Comparison of ENCODE assay signal across 8 cellular contexts in the genomic region with DNA sequence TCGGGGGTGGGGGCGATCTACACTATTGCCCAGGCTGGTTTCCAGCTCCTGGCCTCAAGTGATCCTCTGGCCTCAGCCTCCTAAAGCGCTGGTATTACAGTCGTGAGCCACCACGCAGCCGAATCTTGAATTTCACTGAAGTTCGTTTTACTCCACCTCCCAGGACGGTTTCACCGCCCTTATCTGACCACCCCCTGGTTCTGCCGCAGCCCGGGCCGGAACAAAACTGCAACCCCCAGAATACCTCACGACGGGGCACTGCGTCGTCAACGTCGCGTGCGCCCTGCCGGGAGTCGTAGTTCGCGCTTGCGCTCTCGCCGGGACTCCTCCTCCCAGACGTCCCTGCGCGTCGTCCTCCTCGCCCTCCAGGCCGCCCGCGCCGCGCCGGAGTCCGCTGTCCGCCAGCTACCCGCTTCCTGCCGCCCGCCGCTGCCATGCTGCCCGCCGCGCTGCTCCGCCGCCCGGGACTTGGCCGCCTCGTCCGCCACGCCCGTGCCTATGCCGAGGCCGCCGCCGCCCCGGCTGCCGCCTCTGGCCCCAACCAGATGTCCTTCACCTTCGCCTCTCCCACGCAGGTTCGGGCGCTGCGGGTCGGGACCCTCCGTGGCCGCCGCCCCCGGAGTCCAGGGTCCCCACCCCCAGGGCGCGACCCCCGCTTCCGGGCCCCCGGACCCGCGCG. TPM values are rescaled to one million over a fixed set of nuclear protein-coding genes. Genes with fewer than 3 reads are reported as not detected.
DNase-seq lines count a peak whose midpoint lies in the region; ATAC-seq, FAIRE-seq and TF ChIP-seq lines count a peak whose summit lies in the region.

TSS of gene ATP5F1D (plus strand) at position 335 of the 679 bp plus-strand sequence. CDS start at position 435, 100 bp downstream.

- no peaks in the 10 kb centered on the region for H3K9me3 ChIP-seq in keratinocyte (ENCODE audit: control insufficient read depth, low read depth, low read length)

- H3K4me3 ChIP-seq in keratinocyte (ENCODE audit: control insufficient read depth in 2 of 3, extremely low read depth in 1 of 3, insufficient read depth in 2 of 3, low read depth in 1 of 3, low read length in 3 of 3), result peak within 1 kb of the TSS; percentile 67 to 87 (median 84)

- ATAC-seq in GM18873 (IDR thresholded peaks at IDR 0.05; ENCODE audit: low FRiP score, unreplicated experiment), result peak; percentile 42
- ATAC-seq in HG03432 (IDR thresholded peaks at IDR 0.05; ENCODE audit: unreplicated experiment), result peak; percentile 60

- peak within 1 kb of the TSS; percentile 91 for H3K4me2 ChIP-seq in keratinocyte (ENCODE audit: control insufficient read depth, extremely low read depth, insufficient read depth, low read depth, low read length)

- peak within 1 kb of the TSS; percentile 60 for H3K27ac ChIP-seq in keratinocyte (ENCODE audit: control insufficient read depth, insufficient read depth, low read length)

- dilution Hi-C loops in keratinocyte (cut with MboI; ENCODE audit: extremely low pct_ligation_motif_present, low sequenced_read_pairs), result no loop called here

- TF ChIP-seq CTCF in keratinocyte (optimal IDR thresholded peaks at IDR 0.05 in 1 of 3, IDR thresholded peaks at IDR 0.05 in 1 of 3, conservative IDR thresholded peaks at IDR 0.05 in 1 of 3; ENCODE audit: extremely low read depth in 1 of 3, insufficient read depth in 2 of 3, low read length in 3 of 3), result no peak

- H2AFZ ChIP-seq in keratinocyte (ENCODE audit: control insufficient read depth, low read length), result peak within 1 kb of the TSS; percentile 64

- peak within 1 kb of the TSS; percentile 79 for H3K9ac ChIP-seq in keratinocyte (ENCODE audit: control insufficient read depth, extremely low read depth, insufficient read depth, low read length)

- peaks cover 32% of the 10 kb centered on the region for H3K4me1 ChIP-seq in keratinocyte (ENCODE audit: control insufficient read depth, extremely low read depth, insufficient read depth, low read length)

- DNase-seq in NCI-H510A (lab: John Stamatoyannopoulos, UW), result peak; percentile 88
- DNase-seq in activated CD4-positive, alpha-beta T cell treated with anti-CD3 and anti-CD28 coated beads for 1 hour, result peak; percentile 83
- peak; percentile 92 for DNase-seq in cerebellar cortex (ENCODE audit: low spot score)
- no peak for DNase-seq in keratinocyte (ENCODE audit: low read depth, low spot score)
- peak; percentile 88 to 94 (median 92) for DNase-seq in stimulated activated CD4-positive, alpha-beta T cell treated with anti-CD3 and anti-CD28 coated beads, Interleukin-12 subunit alpha, Interleukin-12 subunit beta, amount 100 ng/mL, for 48 hours (ENCODE audit: low read depth in 2 of 3, low spot score in 1 of 3)

- FAIRE-seq in A204.1 (lab: Jason Lieb, UNC), result peak; percentile 58
- FAIRE-seq in keratinocyte (lab: Jason Lieb, UNC), result peak; percentile 67

- H3K9me1 ChIP-seq in keratinocyte (ENCODE audit: control insufficient read depth, extremely low read depth, insufficient read depth, low read length), result no peaks in the 10 kb centered on the region

- H4K20me1 ChIP-seq in keratinocyte (ENCODE audit: control insufficient read depth, extremely low read depth, insufficient read depth, low read length), result no peaks in the 10 kb centered on the region

- H3K27me3 ChIP-seq in keratinocyte (ENCODE audit: control insufficient read depth, extremely low read depth, insufficient read depth, low read length), result no peaks in the 10 kb centered on the region

- peaks cover 0 to 1% of the 10 kb centered on the region in 2 experiments for H3K36me3 ChIP-seq in keratinocyte (ENCODE audit: control insufficient read depth in 2 of 2, extremely low read depth in 1 of 2, insufficient read depth in 2 of 2, low read length in 2 of 2)

- H3K79me2 ChIP-seq in keratinocyte (ENCODE audit: control insufficient read depth, insufficient read depth, low read length), result peaks cover 23% of the 10 kb centered on the region

RNA-seq across cellular contexts. Expression of gene ATP5F1D, which starts in this region (rescaled TPM):
- 51.3 to 95.4 TPM (median 80.0 TPM) in 3 replicates for polyA plus RNA-seq in keratinocyte
- 74.6 TPM for polyA plus RNA-seq in keratinocyte (2011; ENCODE audit: low read depth)
- polyA plus RNA-seq in keratinocyte (2011; cell fraction: cytosol; rRNA removed), result 33.2 and 137 TPM in 2 replicates
- 27.1 and 36.2 TPM in 2 replicates for polyA plus RNA-seq in keratinocyte (2011; cell fraction: nucleus; rRNA removed)
- 91.2 and 205 TPM in 2 replicates for polyA plus RNA-seq in keratinocyte (2012; ENCODE audit: low replicate concordance)
- polyA minus RNA-seq in keratinocyte, result 23.4 to 39.5 TPM (median 25.4 TPM) in 3 replicates
- polyA minus RNA-seq in keratinocyte (2011; cell fraction: cytosol; rRNA and poly(A)+ RNA removed), result 297 TPM
- 29.9 and 36.3 TPM in 2 replicates for polyA minus RNA-seq in keratinocyte (2011; cell fraction: nucleus; rRNA and poly(A)+ RNA removed)
